Comparison of ENCODE assay signal across 1 cellular context in genomic region chrX:110442631-110443030, GRCh38.
TF ChIP-seq lines count a peak whose summit lies in the region.

No MANE protein-coding gene starts in this region.

TF ChIP-seq in K562, 482 proteins besides CTCF, POLR2A, EP300 and RAD21:
- TF ChIP-seq USF2 (CRISPR knock-in tag; IDR thresholded peaks at IDR 0.05) (peak; percentile 87), TOE1 (IDR thresholded peaks at IDR 0.05; ENCODE audit: borderline replicate concordance) (peak; percentile 78), TOE1 (CRISPR knock-in tag; IDR thresholded peaks at IDR 0.05; ENCODE audit: borderline replicate concordance, low read depth) (no peak), CBFA2T2 (conservative IDR thresholded peaks at IDR 0.05) (peak; percentile 54), PCBP2 (IDR thresholded peaks at IDR 0.05; ENCODE audit: low read depth, low read length, poor library complexity, severe bottlenecking) (no peak), TFE3 (CRISPR knock-in tag; IDR thresholded peaks at IDR 0.05) (peak; percentile 86), USF1 (CRISPR knock-in tag; IDR thresholded peaks at IDR 0.05) (peak; percentile 84), GTF3C2 (IDR thresholded peaks at IDR 0.05; ENCODE audit: borderline replicate concordance, extremely low read depth, insufficient read length) (no peak), RAD51 (IDR thresholded peaks at IDR 0.05; ENCODE audit: borderline replicate concordance, low read depth) (peak; percentile 88)
TF ChIP-seq in K562: peak in this region for 6.
